18 cellular contexts compared by ENCODE assay signal in genomic region chr3:102736288-102736960, GRCh38.
DNase-seq lines count a peak whose midpoint lies in the region; ATAC-seq, FAIRE-seq and TF ChIP-seq lines count a peak whose summit lies in the region.
"Had no signal": no experiment of that assay in that cellular context is flagged by ENCODE, and none has a peak within 500 bp of the region (broad histone marks: within the 10 kb centered on the region; RNA-seq: fewer than 3 reads in every experiment).

No MANE protein-coding gene starts in this region.

- H2AK5ac ChIP-seq in H1 (ENCODE audit: low read depth, low read length) (peak overlapping the region; percentile 19; the same call in 1 of the 2 replicates), neuronal stem cell (ENCODE audit: low read depth, low read length) (peak overlapping the region; percentile 60)

- no peak overlapping the region for H3K27ac ChIP-seq in H1 (ENCODE audit: low read depth, low read length)
- peak overlapping the region; percentile 67 for H3K27ac ChIP-seq in left ventricle myocardium inferior (replicated peaks)
- no peak overlapping the region for H3K27ac ChIP-seq in neuronal stem cell (replicated peaks; ENCODE audit: low read length)
- H3K27ac ChIP-seq: BLaER1, HL-60 had no signal

- H3K56ac ChIP-seq in H1 (replicated peaks; ENCODE audit: insufficient read length, low read depth, low read length) = no peak overlapping the region

- H3K4ac ChIP-seq in H1 (replicated peaks; ENCODE audit: insufficient read length, low read depth, low read length) = no peak overlapping the region
- no peak overlapping the region for H3K4ac ChIP-seq in neuronal stem cell (ENCODE audit: low read length)

- H3K14ac ChIP-seq in H1 (ENCODE audit: insufficient read length) = no peak overlapping the region
- no peak overlapping the region for H3K14ac ChIP-seq in neuronal stem cell (ENCODE audit: low read length)

- no peak overlapping the region for H4K5ac ChIP-seq in H1 (ENCODE audit: insufficient read length, low read depth, low read length)

- H4K8ac ChIP-seq in H1 (ENCODE audit: extremely low read depth, insufficient read depth, low read length) = no peak overlapping the region
- H4K8ac ChIP-seq in neuronal stem cell (ENCODE audit: low read depth, low read length) = no peak overlapping the region

- peak; percentile 87 for ATAC-seq in Right ventricle myocardium inferior
- ATAC-seq: HCT116 had no signal

- H2BK12ac ChIP-seq in H1 (ENCODE audit: low read depth, low read length) = peak overlapping the region; percentile 78; the same call in 1 of the 2 replicates
- H2BK12ac ChIP-seq in neuronal stem cell (ENCODE audit: low read length) = no peak overlapping the region

- H3K79me2 ChIP-seq in H1 (ENCODE audit: control insufficient read depth in 1 of 2, insufficient read depth in 2 of 2, low read length in 2 of 2) = no peaks in the 10 kb centered on the region

- H4K20me1 ChIP-seq in H1 (replicated peaks in 1 of 2; ENCODE audit: control insufficient read depth in 1 of 2, insufficient read depth in 2 of 2, low read length in 2 of 2) = no peaks in the 10 kb centered on the region
- H4K20me1 ChIP-seq: BLaER1 had no signal

- H4K91ac ChIP-seq in H1 (replicated peaks; ENCODE audit: insufficient read length, low read length) (no peak overlapping the region), neuronal stem cell (ENCODE audit: low read depth, low read length, poor library complexity) (no peak overlapping the region)

- H2AFZ ChIP-seq in H1 (ENCODE audit: low read length) (no peak overlapping the region), neuronal stem cell (ENCODE audit: low read length) (no peak overlapping the region)

- H3K36me3 ChIP-seq in H1 (ENCODE audit: control insufficient read depth in 2 of 4, insufficient read depth in 4 of 4, low read length in 3 of 4) = no peaks in the 10 kb centered on the region
- no peaks in the 10 kb centered on the region for H3K36me3 ChIP-seq in left ventricle myocardium inferior
- no peaks in the 10 kb centered on the region for H3K36me3 ChIP-seq in neuronal stem cell (replicated peaks in 1 of 2; ENCODE audit: control insufficient read depth in 2 of 2, insufficient read depth in 2 of 2, low read length in 2 of 2)
- H3K36me3 ChIP-seq: BLaER1 had no signal

- CTCF ChIA-PET in H1 (lab: Charles Lee; ENCODE audit: partially characterized antibody) = interaction anchor here (1.3 to 3.8 kb wide), 3 partner anchors 11 to 63 kb away, joined by 3 to 18 read pairs (median 8); no protein-coding TSS in a partner anchor

- H3K4me3 ChIP-seq in H1 (ENCODE audit: extremely low read depth in 1 of 4, insufficient read depth in 2 of 4, low read depth in 3 of 4, low read length in 4 of 4) = no peak overlapping the region
- no peak overlapping the region for H3K4me3 ChIP-seq in left ventricle myocardium inferior
- H3K4me3 ChIP-seq in neuronal stem cell (ENCODE audit: low read length in 2 of 2) = peak overlapping the region in 1 of 2 donors; percentile 20
- H3K4me3 ChIP-seq: BLaER1 had no signal

- no peak for TF ChIP-seq CTCF in H1 (IDR thresholded peaks at IDR 0.05; ENCODE audit: control extremely low read depth in 1 of 3, insufficient read depth in 1 of 3, low read depth in 1 of 3, low read length in 3 of 3)
- TF ChIP-seq CTCF in left ventricle myocardium inferior (IDR thresholded peaks at IDR 0.05; ENCODE audit: borderline replicate concordance) = no peak

- H3K23me2 ChIP-seq in H1 (ENCODE audit: low read depth, low read length) = no peaks in the 10 kb centered on the region

- POLR2A ChIA-PET in H1 (lab: Charles Lee; ENCODE audit: partially characterized antibody) = no interaction called here

- TF ChIP-seq RAD21 in H1 (IDR thresholded peaks at IDR 0.05 in 1 of 2, conservative IDR thresholded peaks at IDR 0.05 in 1 of 2; ENCODE audit: low read depth in 2 of 2, low read length in 2 of 2) = no peak

- no peak overlapping the region for H3K9ac ChIP-seq in H1 (replicated peaks in 1 of 4; ENCODE audit: extremely low read depth in 1 of 4, low read depth in 3 of 4, low read length in 3 of 4)
- H3K9ac ChIP-seq in neuronal stem cell (ENCODE audit: low read depth, low read length, poor library complexity) = no peak overlapping the region
- H3K9ac ChIP-seq: BLaER1 had no signal

- TF ChIP-seq EP300 in H1 (IDR thresholded peaks at IDR 0.05; ENCODE audit: borderline replicate concordance in 1 of 2, low read depth in 2 of 2, low read length in 2 of 2) = no peak

- H3K4me1 ChIP-seq in H1 (replicated peaks in 1 of 4; ENCODE audit: control insufficient read depth in 3 of 4, insufficient read depth in 4 of 4, low read length in 3 of 4) (peaks cover 0 to 8% (median 2%) of the 10 kb centered on the region in 4 experiments; a peak in 2 of 7 replicates), left ventricle myocardium inferior (peaks cover 15% of the 10 kb centered on the region), neuronal stem cell (ENCODE audit: control insufficient read depth in 2 of 2, insufficient read depth in 1 of 2, low read depth in 1 of 2, low read length in 2 of 2) (no peaks in the 10 kb centered on the region)
- H3K4me1 ChIP-seq: BLaER1 had no signal

- H2BK15ac ChIP-seq in H1 (ENCODE audit: low read length) (no peak overlapping the region; the same call in 1 of the 2 replicates), neuronal stem cell (ENCODE audit: low read length) (no peak overlapping the region)

- no peak for FAIRE-seq in H1 (lab: Jason Lieb, UNC)
- FAIRE-seq: GM19239, H54 had no signal

- H2BK120ac ChIP-seq in H1 (replicated peaks; ENCODE audit: low read depth, low read length) = peak overlapping the region; percentile 43
- no peak overlapping the region for H2BK120ac ChIP-seq in neuronal stem cell (ENCODE audit: low read depth, low read length)

- no peak overlapping the region for H3K4me2 ChIP-seq in H1 (ENCODE audit: insufficient read depth in 1 of 2, low read depth in 2 of 2, low read length in 2 of 2)
- no peak overlapping the region for H3K4me2 ChIP-seq in neuronal stem cell (ENCODE audit: insufficient read depth, low read length, poor library complexity, severe bottlenecking)
- H3K4me2 ChIP-seq: BLaER1 had no signal

- H3K27me3 ChIP-seq in H1 (replicated peaks in 1 of 4; ENCODE audit: control insufficient read depth in 3 of 4, extremely low read depth in 1 of 4, insufficient read depth in 3 of 4, low read length in 3 of 4) = no peaks in the 10 kb centered on the region
- H3K27me3 ChIP-seq in left ventricle myocardium inferior (ENCODE audit: low read depth) = no peaks in the 10 kb centered on the region
- H3K27me3 ChIP-seq in neuronal stem cell (ENCODE audit: control insufficient read depth in 3 of 3, insufficient read depth in 3 of 3, low read depth in 1 of 3, low read length in 3 of 3) = no peaks in the 10 kb centered on the region
- H3K27me3 ChIP-seq: BLaER1 had no signal

- DNase-seq in Right ventricle myocardium inferior (ENCODE audit: missing footprints) (no peak), cardiac septum (ENCODE audit: low spot score) (no peak), H1 (ENCODE audit: low read depth in 1 of 2, low spot score in 2 of 2) (no peak), left ventricle myocardium inferior (peak; percentile 52), neuronal stem cell (ENCODE audit: low spot score) (no peak), H4 (ENCODE audit: low spot score) (no peak), superior temporal gyrus (ENCODE audit: extremely low spot score) (no peak), NCI-H526 (lab: John Stamatoyannopoulos, UW) (no peak)
- DNase-seq: 8988T; AML-193; Caco-2; CD8-positive, alpha-beta memory T cell; GF-D8 had no signal

- H3K9me3 ChIP-seq in H1 (ENCODE audit: insufficient read depth in 2 of 2, low read depth in 1 of 2, low read length in 1 of 2) (no peaks in the 10 kb centered on the region), left ventricle myocardium inferior (replicated peaks) (no peaks in the 10 kb centered on the region), neuronal stem cell (replicated peaks in 1 of 2; ENCODE audit: control insufficient read depth in 2 of 2, insufficient read depth in 1 of 2, low read depth in 1 of 2, low read length in 2 of 2) (peaks cover 0 to 3% of the 10 kb centered on the region in 2 donors)
- H3K9me3 ChIP-seq: BLaER1, Caco-2 had no signal

- peak overlapping the region; percentile 88; the same call in 1 of the 2 replicates for H2BK20ac ChIP-seq in H1 (ENCODE audit: low read length)

- 91% methylated on average over 8 of the region's 8 CpGs; no CpG with 5 or more reads in 1 of the 2 experiments for WGBS in H1 (ENCODE audit: extremely low coverage in 1 of 2, insufficient coverage in 1 of 2, insufficient read length in 1 of 2, insufficient replicate concordance in 2 of 2, low coverage in 1 of 2, low lambda C conversion rate in 2 of 2, missing lambda C conversion rate in 1 of 2), 2 experiments
- no CpG with 5 or more reads among the region's 8 CpGs for WGBS in neuronal stem cell (ENCODE audit: extremely low coverage in 2 of 2, insufficient read length in 2 of 2, insufficient replicate concordance in 1 of 2), 2 donors

- TF ChIP-seq POLR2A in H1 (IDR thresholded peaks at IDR 0.05; ENCODE audit: control extremely low read depth in 1 of 2, low read depth in 2 of 2, low read length in 2 of 2) = no peak

- peak overlapping the region; percentile 5; the same call in 1 of the 2 replicates for H2BK5ac ChIP-seq in H1 (ENCODE audit: low read depth, low read length)
- no peak overlapping the region for H2BK5ac ChIP-seq in neuronal stem cell (ENCODE audit: low read length)

- no peak overlapping the region for H3K23ac ChIP-seq in H1 (ENCODE audit: insufficient read length)
- H3K23ac ChIP-seq in neuronal stem cell (ENCODE audit: low read depth, low read length, poor library complexity) = no peak overlapping the region

- intact Hi-C loops in Right ventricle myocardium inferior (cut with DNase I) (loop anchor here (5.0 to 10.0 kb wide), 2 partner anchors 39 to 502 kb away; no protein-coding TSS in a partner anchor), cardiac septum (cut with DNase I) (no loop called here), left ventricle myocardium inferior (cut with micrococcal nuclease) (no loop called here)

- no peaks in the 10 kb centered on the region for H3K79me1 ChIP-seq in H1 (ENCODE audit: low read depth, low read length)
- no peaks in the 10 kb centered on the region for H3K79me1 ChIP-seq in neuronal stem cell (ENCODE audit: low read depth, low read length)

- H3K18ac ChIP-seq in H1 (ENCODE audit: extremely low read depth, low read length) (no peak overlapping the region), neuronal stem cell (ENCODE audit: low read length) (no peak overlapping the region)

TF ChIP-seq in H1, 55 proteins besides CTCF, POLR2A, EP300 and RAD21 (continues in another document):
- no peak for TF ChIP-seq HDAC6 (IDR thresholded peaks at IDR 0.05; ENCODE audit: low read depth, low read length)
- TF ChIP-seq CBX5 (IDR thresholded peaks at IDR 0.05; ENCODE audit: low read depth, low read length) = no peak
- TF ChIP-seq CTBP2 (IDR thresholded peaks at IDR 0.05; ENCODE audit: borderline replicate concordance, insufficient read depth, insufficient read length, low read length) = no peak
